8 cellular contexts compared by ENCODE assay signal in genomic region chr2:169798397-169798717, GRCh38. TPM values are rescaled to one million over a fixed set of nuclear protein-coding genes. Genes with fewer than 3 reads are reported as not detected.
A peak's percentile ranks its signal among the peaks of the same experiment; 100 is the strongest.
DNase-seq lines count a peak whose midpoint lies in the region; ATAC-seq and TF ChIP-seq lines count a peak whose summit lies in the region.

No MANE protein-coding gene starts in this region.

- H3K79me1 ChIP-seq in IMR-90 (ENCODE audit: low read depth in 1 of 2, low read length in 2 of 2), result peaks cover 2 to 16% of the 10 kb centered on the region in 2 experiments; a peak in 2 of 4 replicates

- no peaks in the 10 kb centered on the region for H3K27me3 ChIP-seq in BLaER1 treated with 17β-estradiol and CSF1 and Interleukin-3, amounts not matched to agents 10 nM and 100 nM
- no peaks in the 10 kb centered on the region for H3K27me3 ChIP-seq in IMR-90 (ENCODE audit: control insufficient read depth, insufficient read depth, low read length)
- no peaks in the 10 kb centered on the region for H3K27me3 ChIP-seq in colonic mucosa

- peak overlapping the region; percentile 86 for H4K5ac ChIP-seq in IMR-90 (ENCODE audit: low read depth, low read length)

- H3K9me3 ChIP-seq in BLaER1 treated with 17β-estradiol and CSF1 and Interleukin-3, amounts not matched to agents 10 nM and 100 nM (replicated peaks in 1 of 11), result no peaks in the 10 kb centered on the region
- H3K9me3 ChIP-seq in IMR-90 (ENCODE audit: control insufficient read depth, insufficient read depth, low read length) (no peaks in the 10 kb centered on the region), colonic mucosa (no peaks in the 10 kb centered on the region)

- peak overlapping the region; percentile 81 for H2BK5ac ChIP-seq in IMR-90 (ENCODE audit: low read depth, low read length, poor library complexity, severe bottlenecking)

- no peak for TF ChIP-seq POLR2A in IMR-90 (IDR thresholded peaks at IDR 0.05; ENCODE audit: low read depth, low read length)

- H4K8ac ChIP-seq in IMR-90 (ENCODE audit: low read depth in 2 of 2, low read length in 2 of 2), result peak overlapping the region; percentile 96 to 99

- TF ChIP-seq RAD21 in IMR-90 (IDR thresholded peaks at IDR 0.05; ENCODE audit: low read length), result no peak

- H3K27ac ChIP-seq in BLaER1 treated with 17β-estradiol and CSF1 and Interleukin-3, amounts not matched to agents 10 nM and 100 nM, result peak overlapping the region; percentile 40 to 94 (median 87); a peak in 18 of 22 replicates
- peak overlapping the region; percentile 52 for H3K27ac ChIP-seq in IMR-90 (ENCODE audit: insufficient read depth, low read length)
- peak overlapping the region; percentile 85 for H3K27ac ChIP-seq in colonic mucosa

- H3K27me3 Mint-ChIP-seq in natural killer cell treated with Interleukin-12 subunit alpha and Interleukin-12 subunit beta and Interleukin-15 and Interleukin-18, amount 100 ng/mL, for 72 hours, result peaks cover 0 to 8% of the 10 kb centered on the region in 2 donors

- peak overlapping the region; percentile 54 for H2BK120ac ChIP-seq in IMR-90 (ENCODE audit: low read depth, low read length)

- TF ChIP-seq CTCF in IMR-90 (conservative IDR thresholded peaks at IDR 0.05; ENCODE audit: low read depth, low read length), result no peak
- no peak for TF ChIP-seq CTCF in colonic mucosa (IDR thresholded peaks at IDR 0.05)

- peak overlapping the region; percentile 71 to 93 (median 84) for H3K4me2 ChIP-seq in BLaER1 treated with 17β-estradiol and CSF1 and Interleukin-3, amounts not matched to agents 10 nM and 100 nM
- peak overlapping the region; percentile 87 for H3K4me2 ChIP-seq in IMR-90 (ENCODE audit: low read depth, low read length)

- no peak for ATAC-seq in IMR-90 (ENCODE audit: low read depth)
- no peak for ATAC-seq in natural killer cell treated with Interleukin-12 subunit alpha and Interleukin-12 subunit beta and Interleukin-15 and Interleukin-18, amount 100 ng/mL, for 72 hours
- no peak for ATAC-seq in HG03108 (IDR thresholded peaks at IDR 0.05; ENCODE audit: unreplicated experiment)

- 0 out of 3 replicates have a peak overlapping the region, but pooled peaks have one; percentile 23 for H2BK15ac ChIP-seq in IMR-90 (ENCODE audit: low read depth, low read length)

- peak overlapping the region; percentile 92 for H3K4me3 Mint-ChIP-seq in natural killer cell treated with Interleukin-12 subunit alpha and Interleukin-12 subunit beta and Interleukin-15 and Interleukin-18, amount 100 ng/mL, for 72 hours

- H3K56ac ChIP-seq in IMR-90 (ENCODE audit: extremely low read depth, insufficient read depth, low read length), result peak overlapping the region; percentile 82; the same call in 1 of the 2 replicates

- BruUV-seq in IMR-90 (replicated peaks; lab: Mats Ljungman, UMichigan), result no TSS peak

- peak overlapping the region; percentile 86 to 87 for H3K27ac Mint-ChIP-seq in natural killer cell treated with Interleukin-12 subunit alpha and Interleukin-12 subunit beta and Interleukin-15 and Interleukin-18, amount 100 ng/mL, for 72 hours

- H3K4me3 ChIP-seq in BLaER1 treated with 17β-estradiol and CSF1 and Interleukin-3, amounts not matched to agents 10 nM and 100 nM, result peak overlapping the region; percentile 78 to 95 (median 90)
- H3K4me3 ChIP-seq in IMR-90 (ENCODE audit: insufficient read depth, low read depth, low read length) (peak overlapping the region; percentile 87), colonic mucosa (peak overlapping the region; percentile 92)

- H3K4me1 ChIP-seq in BLaER1 treated with 17β-estradiol and CSF1 and Interleukin-3, amounts not matched to agents 10 nM and 100 nM, result peaks cover 12 to 23% (median 19%) of the 10 kb centered on the region in 10 experiments; a peak in 19 of 20 replicates
- H3K4me1 ChIP-seq in IMR-90 (ENCODE audit: control insufficient read depth, insufficient read depth, low read length), result 0 out of 2 replicates have a peak, but pooled peaks cover 1% of the 10 kb centered on the region
- no peaks in the 10 kb centered on the region for H3K4me1 ChIP-seq in colonic mucosa

- H2AK9ac ChIP-seq in IMR-90 (replicated peaks; ENCODE audit: low read depth, low read length, poor library complexity), result no peak overlapping the region

- WGBS in IMR-90 (ENCODE audit: extremely low coverage in 2 of 2, insufficient read length in 1 of 2), 2 experiments, result no CpG with 5 or more reads among the region's 4 CpGs

- H4K91ac ChIP-seq in IMR-90 (ENCODE audit: insufficient read depth, low read depth, low read length), result no peak overlapping the region

- peak overlapping the region; percentile 85 to 95 (median 90) for H3K9ac ChIP-seq in BLaER1 treated with 17β-estradiol and CSF1 and Interleukin-3, amounts not matched to agents 10 nM and 100 nM
- H3K9ac ChIP-seq in IMR-90 (ENCODE audit: low read depth, low read length) (peak overlapping the region; percentile 72), colonic mucosa (ENCODE audit: low read depth in 2 of 2, low read length in 2 of 2) (peak overlapping the region in 1 of 2 donors; percentile 19)

- peaks cover 14 to 46% (median 37%) of the 10 kb centered on the region in 11 experiments; a peak in 20 of 22 replicates for H4K20me1 ChIP-seq in BLaER1 treated with 17β-estradiol and CSF1 and Interleukin-3, amounts not matched to agents 10 nM and 100 nM
- no peaks in the 10 kb centered on the region for H4K20me1 ChIP-seq in IMR-90 (ENCODE audit: insufficient read depth, low read length)

- intact Hi-C loops in IMR-90 (cut with micrococcal nuclease) (loop anchor here (2.0 to 10.0 kb wide), 2 partner anchors 224 to 320 kb away; partner anchors contain the start of genes BBS5 and FASTKD1), colonic mucosa (cut with DNase I) (no loop called here)

- POLR2A ChIA-PET in IMR-90 (lab: Charles Lee; ENCODE audit: unreplicated experiment), result no interaction called here

- no peaks in the 10 kb centered on the region for H3K9me1 ChIP-seq in IMR-90 (ENCODE audit: insufficient read depth, low read length)

- dilution Hi-C loops in IMR-90 (cut with HindIII; ENCODE audit: low sequenced_read_pairs, unreplicated experiment), result no loop called here

- H2AK5ac ChIP-seq in IMR-90 (ENCODE audit: low read depth, low read length), result no peak overlapping the region

- no peak overlapping the region for H2BK20ac ChIP-seq in IMR-90 (ENCODE audit: low read depth, low read length)

- no peak overlapping the region for H3K23ac ChIP-seq in IMR-90 (ENCODE audit: low read depth, low read length)

- peaks cover 8 to 12% of the 10 kb centered on the region in 2 donors for H3K4me1 Mint-ChIP-seq in natural killer cell treated with Interleukin-12 subunit alpha and Interleukin-12 subunit beta and Interleukin-15 and Interleukin-18, amount 100 ng/mL, for 72 hours (ENCODE audit: low read depth in 2 of 2)

- H3K9me3 Mint-ChIP-seq in natural killer cell treated with Interleukin-12 subunit alpha and Interleukin-12 subunit beta and Interleukin-15 and Interleukin-18, amount 100 ng/mL, for 72 hours, result no peaks in the 10 kb centered on the region

- H3K14ac ChIP-seq in IMR-90 (replicated peaks; ENCODE audit: low read depth, low read length), result peak overlapping the region; percentile 85; the same call in 1 of the 2 replicates

- H3K18ac ChIP-seq in IMR-90 (ENCODE audit: low read depth, low read length), result 0 out of 2 replicates have a peak overlapping the region, but pooled peaks have one; percentile 34

- H3K36me3 Mint-ChIP-seq in natural killer cell treated with Interleukin-12 subunit alpha and Interleukin-12 subunit beta and Interleukin-15 and Interleukin-18, amount 100 ng/mL, for 72 hours, result no peaks in the 10 kb centered on the region

- CTCF ChIA-PET in IMR-90 (lab: Yijun Ruan, JAX), result no interaction called here

- peak overlapping the region; percentile 73; the same call in 1 of the 2 replicates for H3K4ac ChIP-seq in IMR-90 (ENCODE audit: low read depth, low read length)

- peak overlapping the region; percentile 93 for H2AFZ ChIP-seq in IMR-90 (replicated peaks; ENCODE audit: low read length, poor library complexity)

- DNase-seq in IMR-90 (no peak), colonic mucosa (no peak), NCI-H146 treated with DMSO at 0.1 percent for 48 hours (lab: John Stamatoyannopoulos, UW; ENCODE audit: unreplicated experiment) (no peak)
- no peak for DNase-seq in natural killer cell treated with Interleukin-12 subunit alpha and Interleukin-12 subunit beta and Interleukin-15 and Interleukin-18, amount 100 ng/mL, for 72 hours (ENCODE audit: low spot score)
- DNase-seq in stimulated activated CD4-positive, alpha-beta T cell treated with anti-CD3 and anti-CD28 coated beads, Interleukin-2, amount 100 ng/mL, for 24 hours, result no peak
- no peak for DNase-seq in NK-92 treated with Interleukin-12 subunit alpha and Interleukin-12 subunit beta, amount 100 ng/mL, for 24 hours (lab: John Stamatoyannopoulos, UW)

- H3K36me3 ChIP-seq in BLaER1 treated with 17β-estradiol and CSF1 and Interleukin-3, amounts not matched to agents 10 nM and 100 nM, result peaks cover 26 to 32% (median 27%) of the 10 kb centered on the region in 11 experiments
- H3K36me3 ChIP-seq in IMR-90 (ENCODE audit: control insufficient read depth, insufficient read depth, low read length) (peaks cover 4% of the 10 kb centered on the region), colonic mucosa (no peaks in the 10 kb centered on the region)

- in situ Hi-C loops in IMR-90 (cut with MboI; ENCODE audit: low sequenced_read_pairs), result no loop called here

TF ChIP-seq in IMR-90, 13 proteins besides CTCF, POLR2A, EP300 and RAD21 (continues in another document):
- TF ChIP-seq RCOR1 (IDR thresholded peaks at IDR 0.05; ENCODE audit: insufficient replicate concordance, low read length), result no peak

RNA-seq across cellular contexts. Expression of gene SSB, which starts 0.3 kb away (rescaled TPM):
- total RNA-seq in IMR-90 (2012; rRNA removed) (41.2 and 137 TPM in 2 replicates), colonic mucosa (10 to 100 TPM; 49.5 to 83.4 TPM)
- 65.5 and 75.5 TPM in 2 replicates for polyA plus RNA-seq in IMR-90 (2012; rRNA removed)
- 12.7 and 21.5 TPM in 2 replicates for polyA plus RNA-seq in IMR-90 (2012; cell fraction: cytosol; rRNA removed)
- 5.3 and 48.1 TPM in 2 replicates for polyA plus RNA-seq in IMR-90 (2012; cell fraction: nucleus; rRNA removed; ENCODE audit: low replicate concordance)
- 100 to 1,000 TPM in 1 of 2 donors, 10 to 100 TPM in 1; 66.8 to 105 TPM for total RNA-seq in natural killer cell treated with Interleukin-12 subunit alpha and Interleukin-12 subunit beta and Interleukin-15 and Interleukin-18, amount 100 ng/mL, for 72 hours

RNA-seq across cellular contexts. Expression of gene METTL5, which starts 26.3 kb away (rescaled TPM):
- total RNA-seq in IMR-90 (2012; rRNA removed), result 49.8 and 81.9 TPM in 2 replicates
- 31.7 and 38.3 TPM in 2 replicates for polyA plus RNA-seq in IMR-90 (2012; rRNA removed)
- 11.0 and 14.4 TPM in 2 replicates for polyA plus RNA-seq in IMR-90 (2012; cell fraction: cytosol; rRNA removed)
- 2.6 and 9.9 TPM in 2 replicates for polyA plus RNA-seq in IMR-90 (2012; cell fraction: nucleus; rRNA removed; ENCODE audit: low replicate concordance)
- 10 to 100 TPM; 39.8 to 40.9 TPM for total RNA-seq in colonic mucosa
- 10 to 100 TPM; 50.7 to 56.9 TPM for total RNA-seq in natural killer cell treated with Interleukin-12 subunit alpha and Interleukin-12 subunit beta and Interleukin-15 and Interleukin-18, amount 100 ng/mL, for 72 hours

RNA-seq across cellular contexts. Expression of gene UBR3, which starts 28.9 kb away (rescaled TPM):
- total RNA-seq in IMR-90 (2012; rRNA removed) (33.9 and 51.9 TPM in 2 replicates), colonic mucosa (10 to 100 TPM; 30.1 to 38.4 TPM)
- 7.3 and 10.0 TPM in 2 replicates for polyA plus RNA-seq in IMR-90 (2012; rRNA removed)
- polyA plus RNA-seq in IMR-90 (2012; cell fraction: cytosol; rRNA removed), result 1.5 and 3.0 TPM in 2 replicates
- polyA plus RNA-seq in IMR-90 (2012; cell fraction: nucleus; rRNA removed; ENCODE audit: low replicate concordance), result 2.2 and 19.8 TPM in 2 replicates
- 10 to 100 TPM; 42.7 to 54.1 TPM for total RNA-seq in natural killer cell treated with Interleukin-12 subunit alpha and Interleukin-12 subunit beta and Interleukin-15 and Interleukin-18, amount 100 ng/mL, for 72 hours
